13 cellular contexts compared by ENCODE assay signal in the genomic region with DNA sequence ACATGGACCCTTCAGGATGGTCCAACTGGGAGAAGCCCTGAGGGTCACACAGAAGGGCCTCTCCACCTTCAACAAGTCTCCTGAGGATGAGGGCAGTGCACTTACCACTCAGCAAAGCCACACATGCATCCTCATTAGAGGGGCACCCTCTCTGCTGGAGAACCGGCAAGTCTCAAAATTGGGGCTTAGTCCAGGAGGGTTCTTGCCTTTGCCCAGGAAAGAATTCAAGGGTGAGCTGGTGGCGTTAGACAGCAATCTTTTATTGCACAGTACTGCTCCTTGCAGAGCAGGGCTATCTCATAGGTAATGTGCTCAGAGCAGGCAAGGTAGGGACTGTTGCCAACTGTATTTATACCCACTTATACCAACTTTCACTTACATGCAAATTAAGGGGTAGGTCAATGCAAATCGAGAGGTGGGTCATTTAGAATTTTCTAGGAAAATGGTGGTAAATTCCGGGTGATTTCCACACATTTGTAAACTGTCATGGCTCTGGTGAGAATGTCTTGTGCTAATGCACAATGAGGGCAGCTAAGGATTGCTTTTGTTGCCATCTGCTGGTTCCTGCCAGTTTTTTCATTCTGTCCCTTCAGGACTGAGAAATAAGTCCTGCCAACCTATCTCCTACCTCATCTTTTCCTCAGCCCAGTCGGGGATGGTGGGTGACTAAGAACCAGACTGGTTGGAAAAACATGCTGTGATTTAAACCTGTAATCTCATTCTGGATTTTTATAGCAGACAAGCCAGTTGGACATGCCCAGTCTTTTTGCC. TPM values are rescaled to one million over a fixed set of nuclear protein-coding genes. Genes with fewer than 3 reads are reported as not detected.
DNase-seq lines count a peak whose midpoint lies in the region; TF ChIP-seq lines count a peak whose summit lies in the region.
"Had no signal": no experiment of that assay in that cellular context is flagged by ENCODE, and none has a peak within 500 bp of the region (broad histone marks: within the 10 kb centered on the region; RNA-seq: fewer than 3 reads in every experiment).

No MANE protein-coding gene starts in this region.

- 49 to 64% (median 55%) methylated on average over 4 to 5 of the region's 5 CpGs for WGBS in adrenal gland, 4 donors
- 83 to 95% methylated on average over 5 of the region's 5 CpGs for WGBS in testis, 2 donors

- H3K4me2 ChIP-seq in Karpas-422 (ENCODE audit: low read depth, low read length, poor library complexity, severe bottlenecking), result no peak overlapping the region

- H3K4me1 ChIP-seq in BE2C, result peaks cover 3% of the 10 kb centered on the region; the same call in 1 of the 2 replicates
- H3K4me1 ChIP-seq in Karpas-422 (ENCODE audit: low read length), result no peaks in the 10 kb centered on the region
- H3K4me1 ChIP-seq in adrenal gland (replicated peaks in 1 of 2), result no peaks in the 10 kb centered on the region
- H3K4me1 ChIP-seq in testis, result no peaks in the 10 kb centered on the region
- H3K4me1 ChIP-seq: Peyer's patch had no signal

- H3K9me2 ChIP-seq in Karpas-422 (replicated peaks; ENCODE audit: insufficient read depth, low read length), result no peaks in the 10 kb centered on the region

- H3K4me3 ChIP-seq in BE2C (ENCODE audit: low read depth, low read length) (no peak overlapping the region), Karpas-422 (ENCODE audit: low read length) (no peak overlapping the region), adrenal gland (no peak overlapping the region), testis (no peak overlapping the region)
- H3K4me3 ChIP-seq: Peyer's patch had no signal

- H3K9ac ChIP-seq in Karpas-422 (ENCODE audit: low read length), result no peak overlapping the region

- H3K36me3 ChIP-seq in BE2C, result no peaks in the 10 kb centered on the region; the same call in 1 of the 2 replicates
- no peaks in the 10 kb centered on the region for H3K36me3 ChIP-seq in Karpas-422 (ENCODE audit: insufficient read depth, low read length)
- H3K36me3 ChIP-seq in adrenal gland (replicated peaks in 1 of 2), result no peaks in the 10 kb centered on the region
- H3K36me3 ChIP-seq in testis (ENCODE audit: low read depth, missing control alignments), result no peaks in the 10 kb centered on the region
- H3K36me3 ChIP-seq: Peyer's patch had no signal

- H3K27ac Mint-ChIP-seq in nephron progenitor cell, result no peak overlapping the region

- peaks cover 19% of the 10 kb centered on the region for H3K9me3 Mint-ChIP-seq in nephron progenitor cell

- H3K27ac ChIP-seq in Karpas-422 (ENCODE audit: low read length), result no peak overlapping the region
- H3K27ac ChIP-seq in adrenal gland, result no peak overlapping the region
- no peak overlapping the region for H3K27ac ChIP-seq in testis
- H3K27ac ChIP-seq: Peyer's patch had no signal

- intact Hi-C loops in adrenal gland (cut with DNase I) (no loop called here), testis (cut with DNase I; ENCODE audit: low total_unique reads) (no loop called here)

- no peak overlapping the region for H2AFZ ChIP-seq in Karpas-422 (ENCODE audit: low read length)

- no peaks in the 10 kb centered on the region for H3K4me1 Mint-ChIP-seq in nephron progenitor cell
- H3K4me1 Mint-ChIP-seq: neural crest cell had no signal

- H3K36me3 Mint-ChIP-seq in nephron progenitor cell (ENCODE audit: low read depth), result no peaks in the 10 kb centered on the region

- no peaks in the 10 kb centered on the region for H4K20me1 ChIP-seq in Karpas-422 (ENCODE audit: insufficient read depth, low read depth, low read length)

- DNase-seq in BE2C (no peak), Karpas-422 (peak; percentile 48), adrenal gland (peak in 3 of 7 donors; percentile 34 to 49 (median 48)), hepatic stellate cell (ENCODE audit: low spot score) (peak; percentile 37), testis (no peak), UCSD-AML1 (lab: John Stamatoyannopoulos, UW; ENCODE audit: unreplicated experiment) (no peak), NCI-H2227 (lab: John Stamatoyannopoulos, UW; ENCODE audit: unreplicated experiment) (no peak), nephron progenitor cell (no peak)
- DNase-seq: anterior cingulate cortex, COR-L47, NCI-H187, Peyer's patch had no signal

- H3K27me3 ChIP-seq in BE2C (no peaks in the 10 kb centered on the region), Karpas-422 (ENCODE audit: low read length) (no peaks in the 10 kb centered on the region), adrenal gland (peaks cover 6% of the 10 kb centered on the region), testis (no peaks in the 10 kb centered on the region)
- H3K27me3 ChIP-seq: Peyer's patch had no signal

- TF ChIP-seq POLR2A in adrenal gland (IDR thresholded peaks at IDR 0.05), result no peak
- no peak for TF ChIP-seq POLR2A in testis (IDR thresholded peaks at IDR 0.05)

- H3K4me3 Mint-ChIP-seq in nephron progenitor cell, result no peak overlapping the region
- H3K4me3 Mint-ChIP-seq: neural crest cell had no signal

- H3K9me3 ChIP-seq in BE2C (no peaks in the 10 kb centered on the region), Karpas-422 (ENCODE audit: low read length) (no peaks in the 10 kb centered on the region), adrenal gland (replicated peaks in 1 of 3) (no peaks in the 10 kb centered on the region), testis (no peaks in the 10 kb centered on the region)
- H3K9me3 ChIP-seq: Peyer's patch had no signal

- no peaks in the 10 kb centered on the region for H3K79me2 ChIP-seq in Karpas-422 (ENCODE audit: low read length)

- peaks cover 22% of the 10 kb centered on the region for H3K27me3 Mint-ChIP-seq in nephron progenitor cell (ENCODE audit: low read depth, poor library complexity)

- peak; percentile 17; the same call in 1 of the 2 replicates for TF ChIP-seq CTCF in BE2C (IDR thresholded peaks at IDR 0.05; ENCODE audit: low read depth, low read length)
- TF ChIP-seq CTCF in adrenal gland (IDR thresholded peaks at IDR 0.05), result peak in 5 of 6 experiments; percentile 13 to 39 (median 25)
- TF ChIP-seq CTCF in testis (IDR thresholded peaks at IDR 0.05), result no peak
- TF ChIP-seq CTCF in nephron progenitor cell (IDR thresholded peaks at IDR 0.05), result no peak

RNA-seq across cellular contexts. Expression of a gene that starts 27.8 kb away (rescaled TPM):
- polyA plus RNA-seq in BE2C (2012; ENCODE audit: insufficient read depth, insufficient read length, low read depth), result not detected
- not detected in 2 replicates for total RNA-seq in Karpas-422 (2014; rRNA removed; shearing (Covaris generic); ENCODE audit: low replicate concordance)
- total RNA-seq in adrenal gland, result not detected
- not detected for polyA plus RNA-seq in adrenal gland
- total RNA-seq in testis, result under 1 TPM; 0.37 to 0.79 TPM
- polyA plus RNA-seq in testis (ENCODE audit: insufficient read depth, low read depth, low replicate concordance), result not detected
- total RNA-seq: neural crest cell had no signal

RNA-seq across cellular contexts. Expression of a gene that starts 56.1 kb away (rescaled TPM):
- polyA plus RNA-seq in BE2C (2012; ENCODE audit: insufficient read depth, insufficient read length, low read depth), result not detected
- total RNA-seq in Karpas-422 (2014; rRNA removed; shearing (Covaris generic); ENCODE audit: low replicate concordance), result not detected in 2 replicates
- under 1 TPM in 1 of 8 donors, not detected in 7; 0.20 TPM for total RNA-seq in adrenal gland
- polyA plus RNA-seq in adrenal gland, result under 1 TPM in 1 of 3 donors, not detected in 2; 0.07 TPM
- total RNA-seq in testis, result under 1 TPM; 0.62 to 0.87 TPM
- polyA plus RNA-seq in testis (ENCODE audit: insufficient read depth, low read depth, low replicate concordance), result 0.53 TPM
- total RNA-seq: neural crest cell had no signal

RNA-seq across cellular contexts. Expression of a gene that starts 58.2 kb away (rescaled TPM):
- polyA plus RNA-seq in BE2C (2012; ENCODE audit: insufficient read depth, insufficient read length, low read depth), result 41.5 TPM
- total RNA-seq in Karpas-422 (2014; rRNA removed; shearing (Covaris generic); ENCODE audit: low replicate concordance), result not detected in 2 replicates
- total RNA-seq in adrenal gland (10 to 100 TPM; 31.9 to 51.0 (median 44.6) TPM), testis (10 to 100 TPM; 29.1 to 41.1 TPM)
- polyA plus RNA-seq in adrenal gland (10 to 100 TPM; 28.7 to 56.0 (median 45.0) TPM), testis (ENCODE audit: insufficient read depth, low read depth, low replicate concordance) (31.9 TPM)

Comparison
In these comparisons a context has a peak if more than half of its experiments do, and no peak if none do; other contexts are left out.
1. DNase-seq: peak in Karpas-422 (single experiment) and hepatic stellate cell (single experiment); none in BE2C (single experiment), testis (single experiment), UCSD-AML1 (single experiment), NCI-H2227 (single experiment) and nephron progenitor cell (single experiment).
2. CTCF ChIP-seq: peak in BE2C (single experiment) and adrenal gland (5 of 6); none in testis (0 of 3) and nephron progenitor cell (single experiment).
3. RNA of a gene that starts 58.2 kb away (total RNA-seq): 31.9 to 51.0 TPM in adrenal gland and 29.1 to 41.1 TPM in testis; not detected in Karpas-422; every median in the first group is over 10 times any median in the second.